Comparison of ENCODE assay signal across 5 cellular contexts in the genomic region with DNA sequence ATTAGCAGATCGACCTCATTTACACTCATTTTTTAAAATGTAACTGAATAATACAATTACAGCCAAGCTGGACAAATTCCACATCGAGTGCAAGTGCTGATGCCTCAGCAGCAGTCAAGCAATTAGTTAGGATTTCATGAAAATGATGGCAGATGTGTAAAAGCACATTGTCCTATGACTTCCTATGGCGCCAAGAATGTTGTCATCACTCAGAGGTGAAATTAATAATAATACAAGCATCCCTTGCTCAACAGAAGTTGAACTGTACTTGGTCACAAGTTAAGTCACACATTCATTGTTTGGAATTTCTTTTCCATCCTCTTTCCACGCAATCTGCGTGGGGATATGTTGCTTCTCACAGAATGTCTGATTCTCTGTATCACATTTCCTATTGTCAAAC.
"Had no signal": no experiment of that assay in that cellular context is flagged by ENCODE, and none has a peak within 500 bp of the region (broad histone marks: within the 10 kb centered on the region; RNA-seq: fewer than 3 reads in every experiment).

No MANE protein-coding gene starts in this region.

- H3K4me3 ChIP-seq: GM23338, K562 had no signal

- H2AFZ ChIP-seq: GM23338 had no signal

- DNase-seq: H9, HCEC 1CT, IMR-90 had no signal

- H3K4me2 ChIP-seq: GM23338 had no signal

- ATAC-seq: GM23338, K562 had no signal
